ENCODE assay signal across 8 cellular contexts in the genomic region with DNA sequence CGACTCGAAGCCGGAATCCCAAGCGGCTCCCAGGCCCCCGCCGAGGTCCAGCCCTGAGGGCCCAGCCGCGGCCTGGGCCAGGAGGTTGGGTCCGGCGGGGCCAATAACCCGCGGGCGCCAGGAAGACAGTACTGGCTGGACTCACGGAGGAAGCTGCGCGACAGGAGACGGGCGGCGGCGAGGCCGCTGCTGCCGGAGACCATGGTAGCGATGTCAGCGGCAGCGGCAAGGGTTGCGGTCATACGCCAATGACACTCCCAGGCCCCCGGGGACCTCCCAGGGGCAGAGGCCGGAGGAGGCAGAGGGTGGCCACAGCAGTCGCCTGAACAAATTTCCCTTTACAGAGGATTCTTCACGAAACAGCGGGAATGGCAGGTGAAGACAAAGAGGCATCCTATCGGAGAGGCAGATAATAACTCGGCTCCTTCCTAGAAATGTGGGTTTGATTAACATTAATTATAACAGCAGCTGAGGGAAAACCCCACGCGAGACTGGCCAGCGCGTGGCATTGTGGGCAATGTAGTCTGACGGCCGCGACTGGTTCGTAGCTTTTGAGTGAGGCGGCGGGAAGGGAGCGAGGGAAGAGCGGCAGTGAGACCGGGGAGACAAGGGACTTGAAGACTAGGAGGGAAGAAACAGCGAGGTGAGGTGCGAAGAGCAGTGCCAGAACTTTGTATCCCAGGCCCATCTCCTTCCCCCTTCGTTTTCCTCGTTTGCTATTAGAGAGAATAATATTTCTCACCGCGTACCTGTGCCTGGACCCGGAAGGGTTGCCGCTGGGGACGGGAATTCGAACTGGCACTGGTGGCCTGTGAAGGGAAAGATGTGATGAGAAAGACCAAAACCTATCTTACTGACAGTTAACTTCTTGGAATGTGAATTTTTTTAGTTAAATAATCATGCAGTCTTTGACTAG. TPM values are rescaled to one million over a fixed set of nuclear protein-coding genes. Genes with fewer than 3 reads are reported as not detected.
DNase-seq lines count a peak whose midpoint lies in the region; TF ChIP-seq lines count a peak whose summit lies in the region.

A gene (minus strand): TSS at position 253 of the 916 bp plus-strand sequence. CDS start 11 bp downstream, at position 242.

- H3K27ac ChIP-seq in SK-N-MC (peak within 1 kb of the TSS; percentile 89), suprapubic skin (peak within 1 kb of the TSS; percentile 88)

- peak within 1 kb of the TSS; percentile 99 for H3K27ac Mint-ChIP-seq in HFFc6
- peak within 1 kb of the TSS; percentile 93 for H3K27ac Mint-ChIP-seq in activated naive CD4-positive, alpha-beta T cell treated with anti-CD3 and anti-CD28 coated beads, Interleukin-2, amount 10 ng/mL, durations not matched to agents 7 days and 5 days

- H3K4me3 ChIP-seq in NB4 (ENCODE audit: low read depth, low read length), result peak within 1 kb of the TSS; percentile 95
- peak within 1 kb of the TSS; percentile 99 for H3K4me3 ChIP-seq in SK-N-MC
- peak within 1 kb of the TSS; percentile 85 for H3K4me3 ChIP-seq in suprapubic skin

- no peaks in the 10 kb centered on the region for H3K27me3 ChIP-seq in suprapubic skin

- no peak for TF ChIP-seq EP300 in suprapubic skin (IDR thresholded peaks at IDR 0.05)

- WGBS in suprapubic skin, result under 1% methylated on average over 43 of the region's 57 CpGs

- peak within 1 kb of the TSS; percentile 98 for H3K4me3 Mint-ChIP-seq in HFFc6
- peak within 1 kb of the TSS; percentile 89 for H3K4me3 Mint-ChIP-seq in activated naive CD4-positive, alpha-beta T cell treated with anti-CD3 and anti-CD28 coated beads, Interleukin-2, amount 10 ng/mL, durations not matched to agents 7 days and 5 days

- peak; percentile 48 for DNase-seq in GM04503 (ENCODE audit: low read depth)
- peak; percentile 71 for DNase-seq in HFFc6
- DNase-seq in NB4 (ENCODE audit: low read depth), result peak; percentile 91
- DNase-seq in SK-N-MC (ENCODE audit: low read depth, low spot score), result peak; percentile 20
- DNase-seq in activated naive CD4-positive, alpha-beta T cell treated with anti-CD3 and anti-CD28 coated beads, Interleukin-2, amount 10 ng/mL, durations not matched to agents 7 days and 5 days, result peak; percentile 92
- DNase-seq in germinal center (ENCODE audit: low spot score), result peak; percentile 87
- peak in 55 of 56 donors; percentile 29 to 96 (median 87) for DNase-seq in nucleus accumbens (lab: John Stamatoyannopoulos, UW)
- peak; percentile 90 to 91 for DNase-seq in suprapubic skin (ENCODE audit: low spot score in 2 of 2)

- H3K9me3 ChIP-seq in SK-N-MC (ENCODE audit: low read depth, low read length), result no peaks in the 10 kb centered on the region
- no peaks in the 10 kb centered on the region for H3K9me3 ChIP-seq in suprapubic skin

- H3K9me3 Mint-ChIP-seq in HFFc6, result no peaks in the 10 kb centered on the region
- no peaks in the 10 kb centered on the region for H3K9me3 Mint-ChIP-seq in activated naive CD4-positive, alpha-beta T cell treated with anti-CD3 and anti-CD28 coated beads, Interleukin-2, amount 10 ng/mL, durations not matched to agents 7 days and 5 days

- TF ChIP-seq POLR2A in NB4 (IDR thresholded peaks at IDR 0.05; ENCODE audit: extremely low read depth, insufficient read length), result peak; percentile 37
- peak in 1 of 2 donors; percentile 42 for TF ChIP-seq POLR2A in suprapubic skin (IDR thresholded peaks at IDR 0.05)

- H3K27me3 Mint-ChIP-seq in HFFc6 (ENCODE audit: insufficient read depth), result peaks cover 1% of the 10 kb centered on the region; the same call in 1 of the 2 replicates
- peaks cover 4% of the 10 kb centered on the region for H3K27me3 Mint-ChIP-seq in activated naive CD4-positive, alpha-beta T cell treated with anti-CD3 and anti-CD28 coated beads, Interleukin-2, amount 10 ng/mL, durations not matched to agents 7 days and 5 days

- H3K36me3 ChIP-seq in SK-N-MC (ENCODE audit: insufficient read depth, low read length) (no peaks in the 10 kb centered on the region), suprapubic skin (no peaks in the 10 kb centered on the region)

- H3K4me1 ChIP-seq in suprapubic skin, result peaks cover 25% of the 10 kb centered on the region

- CTCF ChIA-PET in activated naive CD4-positive, alpha-beta T cell treated with anti-CD3 and anti-CD28 coated beads, Interleukin-2, amount 10 ng/mL, durations not matched to agents 7 days and 5 days (lab: Charles Lee), result interaction anchor here (2.0 kb wide), 1 partner anchor 466 kb away, joined by 5 read pairs; no protein-coding TSS in a partner anchor

- no peaks in the 10 kb centered on the region for H3K36me3 Mint-ChIP-seq in HFFc6 (ENCODE audit: low read depth)
- peaks cover 10% of the 10 kb centered on the region for H3K36me3 Mint-ChIP-seq in activated naive CD4-positive, alpha-beta T cell treated with anti-CD3 and anti-CD28 coated beads, Interleukin-2, amount 10 ng/mL, durations not matched to agents 7 days and 5 days

- TF ChIP-seq CTCF in HFFc6 (IDR thresholded peaks at IDR 0.05) (no peak), NB4 (IDR thresholded peaks at IDR 0.05; ENCODE audit: low read depth, low read length) (no peak), suprapubic skin (IDR thresholded peaks at IDR 0.05) (no peak)

- peak within 1 kb of the TSS; percentile 95 for H3K9ac ChIP-seq in SK-N-MC (ENCODE audit: insufficient read length)

- peaks cover 31% of the 10 kb centered on the region for H3K4me1 Mint-ChIP-seq in HFFc6 (ENCODE audit: low read depth)
- H3K4me1 Mint-ChIP-seq in activated naive CD4-positive, alpha-beta T cell treated with anti-CD3 and anti-CD28 coated beads, Interleukin-2, amount 10 ng/mL, durations not matched to agents 7 days and 5 days, result peaks cover 47% of the 10 kb centered on the region

RNA-seq across cellular contexts. Expression of the gene that starts here (rescaled TPM):
- total RNA-seq in HFFc6 (2021; fragmentation: NEBNext Ultra II Directional; extraction: Animal tissue kit (Norgen Biotek cat#: 25700)), result 10 to 100 TPM; 72.5 to 84.9 (median 79.2) TPM
- total RNA-seq in suprapubic skin, result 10 to 100 TPM; 39.7 to 86.2 (median 71.5) TPM

Comparison
In these comparisons a context has a peak if more than half of its experiments do, and no peak if none do; other contexts are left out.
1. Peak in every context shown above with its lines: DNase-seq, H3K4me3 ChIP-seq and H3K27ac ChIP-seq.
2. DNase-seq: peak in every context shown above with its lines; median percentile 92 in activated naive CD4-positive, alpha-beta T cell treated with anti-CD3 and anti-CD28 coated beads, Interleukin-2, amount 10 ng/mL, durations not matched to agents 7 days and 5 days; 91 in NB4; 90 in suprapubic skin; 87 in germinal center; 87 in nucleus accumbens; 71 in HFFc6; 48 in GM04503; 20 in SK-N-MC.